In genomic region chr1:199422206-199422605, GRCh38 we compare ENCODE assay signal across 10 cellular contexts.
DNase-seq lines count a peak whose midpoint lies in the region; ATAC-seq and TF ChIP-seq lines count a peak whose summit lies in the region.
"Had no signal": no experiment of that assay in that cellular context is flagged by ENCODE, and none has a peak within 500 bp of the region (broad histone marks: within the 10 kb centered on the region; RNA-seq: fewer than 3 reads in every experiment).

No MANE protein-coding gene starts in this region.

- H3K27ac ChIP-seq in right atrium auricular region (no peak overlapping the region), caudate nucleus (ENCODE audit: low read depth, low read length) (no peak overlapping the region)
- H3K27ac ChIP-seq: esophagus muscularis mucosa had no signal

- H3K4me1 ChIP-seq in right atrium auricular region: no peaks in the 10 kb centered on the region
- H3K4me1 ChIP-seq: esophagus muscularis mucosa had no signal

- H3K36me3 ChIP-seq in right atrium auricular region: no peaks in the 10 kb centered on the region
- H3K36me3 ChIP-seq: esophagus muscularis mucosa had no signal

- no peaks in the 10 kb centered on the region for H3K27me3 ChIP-seq in right atrium auricular region
- H3K27me3 ChIP-seq: esophagus muscularis mucosa had no signal

- TF ChIP-seq CTCF in NB4 (IDR thresholded peaks at IDR 0.05; ENCODE audit: low read depth, low read length): no peak
- TF ChIP-seq CTCF in choroid plexus epithelial cell (conservative IDR thresholded peaks at IDR 0.05; ENCODE audit: low read depth, low read length): peak; percentile 86
- no peak for TF ChIP-seq CTCF in right atrium auricular region (IDR thresholded peaks at IDR 0.05)

- ATAC-seq in GM18511 (IDR thresholded peaks at IDR 0.05; ENCODE audit: unreplicated experiment): no peak

- DNase-seq in EH (ENCODE audit: low read depth) (peak; percentile 61), NB4 (ENCODE audit: low read depth) (peak; percentile 20), choroid plexus epithelial cell (ENCODE audit: low read depth) (peak; percentile 80), lung microvascular endothelial cell (ENCODE audit: low read depth in 2 of 2) (peak; percentile 49 to 64), occipital lobe (lab: John Stamatoyannopoulos, UW) (no peak), right atrium auricular region (ENCODE audit: low spot score) (no peak), caudate nucleus (lab: John Stamatoyannopoulos, UW) (no peak)
- DNase-seq: activated T-cell treated with anti-CD3 and anti-CD28 coated beads, Interleukin-2, amount 50 U/mL, for 48 hours had no signal

- peaks cover 0 to 6% of the 10 kb centered on the region in 2 donors for H3K9me3 ChIP-seq in right atrium auricular region

- no peak for TF ChIP-seq POLR2A in NB4 (IDR thresholded peaks at IDR 0.05; ENCODE audit: extremely low read depth, insufficient read length)

- no peak overlapping the region for H3K4me3 ChIP-seq in NB4 (ENCODE audit: low read depth, low read length)
- no peak overlapping the region for H3K4me3 ChIP-seq in choroid plexus epithelial cell (ENCODE audit: low read depth, low read length)
- no peak overlapping the region for H3K4me3 ChIP-seq in right atrium auricular region
- H3K4me3 ChIP-seq: esophagus muscularis mucosa had no signal

Comparison
In these comparisons a context has a peak if more than half of its experiments do, and no peak if none do; other contexts are left out.
1. DNase-seq: peak in EH (single experiment), NB4 (single experiment), choroid plexus epithelial cell (single experiment) and lung microvascular endothelial cell (2 of 2); none in occipital lobe (single experiment), right atrium auricular region (single experiment) and caudate nucleus (0 of 61).